In genomic region chr13:40559915-40560314, GRCh38 we compare ENCODE assay signal across 25 cellular contexts.
"Had no signal": no experiment of that assay in that cellular context is flagged by ENCODE, and none has a peak within 500 bp of the region (broad histone marks: within the 10 kb centered on the region; RNA-seq: fewer than 3 reads in every experiment).

No MANE protein-coding gene starts in this region.

- ATAC-seq: left lung; natural killer cell; psoas muscle; right cardiac atrium; stimulated activated naive B cell treated with anti-CD40 and anti-IgM and Interleukin-4, amounts not matched to agents 10 μg/mL and 1 μg/mL and 100 μg/mL, for 72 hours; upper lobe of right lung had no signal

- H3K4me3 Mint-ChIP-seq: dendritic cell treated with granulocyte-macrophage colony-stimulating factor and Interleukin-4, amounts not matched to agents 40 ng/mL and 50 ng/mL, for 4 days; endodermal cell; mesothelial cell of epicardium; natural killer cell; stimulated activated naive B cell treated with anti-CD40 and anti-IgM and Interleukin-4, amounts not matched to agents 10 μg/mL and 1 μg/mL and 100 μg/mL, for 72 hours had no signal

- H3K4me1 ChIP-seq: colonic mucosa had no signal

- DNase-seq: colonic mucosa; effector CD8-positive, alpha-beta T cell; endodermal cell; erythroblast; esophagus squamous epithelium; foreskin melanocyte; left lung; mesenchymal stem cell; natural killer cell; occipital lobe; ovary; posterior cingulate gyrus; psoas muscle; right cardiac atrium; sigmoid colon; stimulated activated CD4-positive, alpha-beta T cell treated with anti-CD3 and anti-CD28 coated beads, Interleukin-4, amount 100 ng/mL, for 4 hours; stimulated activated naive B cell treated with anti-CD40 and anti-IgM and Interleukin-4, amounts not matched to agents 10 μg/mL and 1 μg/mL and 100 μg/mL, for 72 hours; transverse colon; upper lobe of right lung; uterus had no signal

- H3K4me3 ChIP-seq: colonic mucosa, esophagus squamous epithelium, left lung, ovary, psoas muscle, sigmoid colon, thoracic aorta, transverse colon, upper lobe of right lung, uterus had no signal

- FAIRE-seq: keratinocyte had no signal

- H3K27ac ChIP-seq: colonic mucosa, left lung, ovary, psoas muscle, sigmoid colon, thoracic aorta, transverse colon, upper lobe of right lung had no signal

- H3K9me3 Mint-ChIP-seq: dendritic cell treated with granulocyte-macrophage colony-stimulating factor and Interleukin-4, amounts not matched to agents 40 ng/mL and 50 ng/mL, for 4 days; endodermal cell; mesothelial cell of epicardium; natural killer cell; stimulated activated naive B cell treated with anti-CD40 and anti-IgM and Interleukin-4, amounts not matched to agents 10 μg/mL and 1 μg/mL and 100 μg/mL, for 72 hours had no signal

- H3K9me3 ChIP-seq: colonic mucosa, esophagus squamous epithelium, left lung, ovary, psoas muscle, sigmoid colon, thoracic aorta, transverse colon, upper lobe of right lung, uterus had no signal

- H3K27me3 Mint-ChIP-seq: stimulated activated naive B cell treated with anti-CD40 and anti-IgM and Interleukin-4, amounts not matched to agents 10 μg/mL and 1 μg/mL and 100 μg/mL, for 72 hours; stimulated activated naive CD8-positive, alpha-beta T cell treated with anti-CD3 and anti-CD28 coated beads, Interleukin-15, Interleukin-2, amounts not matched to agents 100 ng/mL and 50 ng/mL, for 24 hours had no signal

- H3K36me3 Mint-ChIP-seq: natural killer cell had no signal

- H3K27ac Mint-ChIP-seq: dendritic cell treated with granulocyte-macrophage colony-stimulating factor and Interleukin-4, amounts not matched to agents 40 ng/mL and 50 ng/mL, for 4 days; endodermal cell; mesothelial cell of epicardium; natural killer cell; stimulated activated naive CD8-positive, alpha-beta T cell treated with anti-CD3 and anti-CD28 coated beads, Interleukin-15, Interleukin-2, amounts not matched to agents 100 ng/mL and 50 ng/mL, for 24 hours had no signal

- H3K36me3 ChIP-seq: colonic mucosa, ovary, thoracic aorta, transverse colon, uterus had no signal

- H3K27me3 ChIP-seq: colonic mucosa, esophagus squamous epithelium, left lung, ovary, sigmoid colon, transverse colon, upper lobe of right lung, uterus had no signal
